8 cellular contexts compared by ENCODE assay signal in genomic region chrX:47560179-47560830, GRCh38. TPM values are rescaled to one million over a fixed set of nuclear protein-coding genes. Genes with fewer than 3 reads are reported as not detected.
DNase-seq lines count a peak whose midpoint lies in the region; ATAC-seq and TF ChIP-seq lines count a peak whose summit lies in the region.

No MANE protein-coding gene starts in this region.

- H3K4me1 ChIP-seq in Caco-2 (no peaks in the 10 kb centered on the region), MM.1S (ENCODE audit: low read length) (no peaks in the 10 kb centered on the region), neuron (ENCODE audit: insufficient read depth, low read length) (peaks cover 11% of the 10 kb centered on the region)
- peaks cover 9% of the 10 kb centered on the region for H3K4me1 ChIP-seq in effector memory CD4-positive, alpha-beta T cell (ENCODE audit: control insufficient read depth, insufficient read depth, low read length, poor library complexity, severe bottlenecking)

- TF ChIP-seq CTCF in Caco-2 (IDR thresholded peaks at IDR 0.05; ENCODE audit: insufficient read depth in 1 of 2, low read depth in 1 of 2, low read length in 1 of 2, severe bottlenecking in 1 of 2, unreplicated experiment in 1 of 2) (no peak), MM.1S (IDR thresholded peaks at IDR 0.05; ENCODE audit: low read length) (no peak)

- peak overlapping the region; percentile 98 for H3K4me3 Mint-ChIP-seq in Caco-2 (ENCODE audit: unreplicated experiment)

- no peaks in the 10 kb centered on the region for H3K27me3 ChIP-seq in Caco-2 (replicated peaks; ENCODE audit: control insufficient read depth, insufficient read depth, low read length)
- H3K27me3 ChIP-seq in MM.1S (replicated peaks; ENCODE audit: insufficient read depth, low read length): no peaks in the 10 kb centered on the region
- H3K27me3 ChIP-seq in effector memory CD4-positive, alpha-beta T cell (replicated peaks; ENCODE audit: control insufficient read depth, insufficient read depth, low read length, poor library complexity, severe bottlenecking): no peaks in the 10 kb centered on the region
- no peaks in the 10 kb centered on the region for H3K27me3 ChIP-seq in neuron (ENCODE audit: insufficient read depth, low read length)

- peak overlapping the region; percentile 45; the same call in 1 of the 2 replicates for H3K27ac ChIP-seq in MM.1S (ENCODE audit: low read length)
- peak overlapping the region; percentile 97 for H3K27ac ChIP-seq in effector memory CD4-positive, alpha-beta T cell (ENCODE audit: insufficient read depth, low read length, poor library complexity, severe bottlenecking)

- H3K27ac Mint-ChIP-seq in Caco-2 (ENCODE audit: unreplicated experiment): peak overlapping the region; percentile 99

- peak overlapping the region; percentile 73 for H3K9ac ChIP-seq in MM.1S (ENCODE audit: low read length)

- H3K36me3 Mint-ChIP-seq in Caco-2 (ENCODE audit: insufficient read depth, unreplicated experiment): peaks cover 19% of the 10 kb centered on the region

- H3K9me3 ChIP-seq in Caco-2: no peaks in the 10 kb centered on the region
- no peaks in the 10 kb centered on the region for H3K9me3 ChIP-seq in MM.1S (replicated peaks; ENCODE audit: insufficient read depth, low read length)
- no peaks in the 10 kb centered on the region for H3K9me3 ChIP-seq in effector memory CD4-positive, alpha-beta T cell (ENCODE audit: control insufficient read depth, low read length)
- no peaks in the 10 kb centered on the region for H3K9me3 ChIP-seq in neuron (ENCODE audit: low read length)

- H3K36me3 ChIP-seq in Caco-2 (ENCODE audit: control insufficient read depth, insufficient read depth, low read length) (no peaks in the 10 kb centered on the region), MM.1S (replicated peaks; ENCODE audit: insufficient read depth, low read length) (no peaks in the 10 kb centered on the region), neuron (ENCODE audit: insufficient read depth, low read length) (peaks cover 12% of the 10 kb centered on the region)
- peaks cover 14% of the 10 kb centered on the region for H3K36me3 ChIP-seq in effector memory CD4-positive, alpha-beta T cell (ENCODE audit: control insufficient read depth, insufficient read depth, low read length)

- no peaks in the 10 kb centered on the region for H3K9me3 Mint-ChIP-seq in Caco-2 (ENCODE audit: unreplicated experiment)

- H3K9me2 ChIP-seq in MM.1S (replicated peaks; ENCODE audit: insufficient read depth, low read length): no peaks in the 10 kb centered on the region

- peaks cover 27% of the 10 kb centered on the region for H3K79me2 ChIP-seq in MM.1S (ENCODE audit: low read length)

- H3F3A ChIP-seq in MM.1S (ENCODE audit: insufficient read depth, low read length): no peaks in the 10 kb centered on the region

- H3K4me1 Mint-ChIP-seq in Caco-2 (ENCODE audit: low read depth, unreplicated experiment): peaks cover 12% of the 10 kb centered on the region

- BruUV-seq in Caco-2 (replicated peaks; lab: Mats Ljungman, UMichigan): TSS peak; percentile 74

- H3K27me3 Mint-ChIP-seq in Caco-2 (ENCODE audit: insufficient read depth, unreplicated experiment): no peaks in the 10 kb centered on the region

- ATAC-seq in HG03565 (IDR thresholded peaks at IDR 0.05; ENCODE audit: unreplicated experiment): no peak

- intact Hi-C loops in Caco-2 (cut with micrococcal nuclease; ENCODE audit: unreplicated experiment): loop anchor here (2.0 kb wide), 1 partner anchor 90 kb away; the partner anchor contains the start of gene ELK1

- CTCF ChIA-PET in Caco-2 (lab: Charles Lee): no interaction called here

- DNase-seq in Caco-2: no peak
- DNase-seq in MM.1S: no peak
- DNase-seq in effector memory CD4-positive, alpha-beta T cell: no peak
- DNase-seq in pons (ENCODE audit: low spot score): no peak
- DNase-seq in NCI-H524 treated with DMSO at 0.1 percent for 48 hours (lab: John Stamatoyannopoulos, UW): no peak
- no peak for DNase-seq in foreskin melanocyte

- no peaks in the 10 kb centered on the region for H4K20me1 ChIP-seq in MM.1S (ENCODE audit: insufficient read depth, low read length)

- H2AFZ ChIP-seq in MM.1S (ENCODE audit: low read length) (peak overlapping the region; percentile 30; the same call in 1 of the 2 replicates), neuron (ENCODE audit: low read depth, low read length) (peak overlapping the region; percentile 48)

- POLR2A ChIA-PET in Caco-2 (lab: Charles Lee): no interaction called here

- peak overlapping the region; percentile 64 for H3K4me2 ChIP-seq in MM.1S (ENCODE audit: low read depth, low read length)

- peak overlapping the region; percentile 44 for H3K4me3 ChIP-seq in Caco-2 (ENCODE audit: low read depth, low read length)
- peak overlapping the region; percentile 91 for H3K4me3 ChIP-seq in MM.1S (ENCODE audit: low read length)
- H3K4me3 ChIP-seq in effector memory CD4-positive, alpha-beta T cell (ENCODE audit: insufficient read depth, low read depth, low read length, poor library complexity, severe bottlenecking): peak overlapping the region; percentile 71
- H3K4me3 ChIP-seq in neuron (ENCODE audit: low read length): peak overlapping the region; percentile 83

RNA-seq across cellular contexts. Expression of gene ARAF, which starts 0.7 kb away (rescaled TPM):
- total RNA-seq in Caco-2 (2022): 65.4 and 68.5 TPM in 2 replicates

RNA-seq across cellular contexts. Expression of gene TIMP1, which starts 21.9 kb away (rescaled TPM):
- 3.9 and 5.0 TPM in 2 replicates for total RNA-seq in Caco-2 (2022)

RNA-seq across cellular contexts. Expression of gene SYN1, which starts 59.4 kb away (rescaled TPM):
- total RNA-seq in Caco-2 (2022): not detected in 2 replicates
